ENCODE assay signal across 8 cellular contexts in the genomic region with DNA sequence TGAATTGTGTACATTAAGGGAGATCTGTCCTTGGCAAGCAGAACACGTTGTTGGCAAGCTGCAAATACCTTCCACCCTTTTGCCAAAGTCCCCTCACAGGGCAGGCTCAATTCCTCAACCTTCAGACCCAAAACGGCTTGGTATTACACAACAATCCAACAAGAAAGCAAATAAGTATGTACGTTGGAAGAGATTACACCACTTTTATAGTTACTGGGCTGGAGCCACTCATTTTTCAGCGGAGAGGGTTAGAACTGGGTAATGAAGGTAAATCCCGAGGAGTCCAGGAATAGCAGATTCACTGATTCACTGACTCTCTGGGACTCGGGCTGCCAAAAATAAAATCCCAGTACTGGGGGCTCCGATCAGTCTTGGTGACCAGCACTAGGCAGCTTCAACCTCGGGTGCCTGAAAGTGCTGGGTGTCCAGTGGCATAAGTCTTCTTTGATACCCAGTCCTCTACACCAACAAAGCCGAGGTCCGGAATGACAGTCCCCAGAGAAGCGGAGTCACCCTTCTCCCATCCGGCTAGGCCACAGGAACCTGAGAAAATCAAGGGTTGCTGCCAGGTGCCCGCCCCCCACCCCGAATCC. TPM values are rescaled to one million over a fixed set of nuclear protein-coding genes. Genes with fewer than 3 reads are reported as not detected.
DNase-seq lines count a peak whose midpoint lies in the region; ATAC-seq and TF ChIP-seq lines count a peak whose summit lies in the region.

No MANE protein-coding gene starts in this region.

- ATAC-seq in GM23338 (no peak), GM18873 (IDR thresholded peaks at IDR 0.05; ENCODE audit: low FRiP score, unreplicated experiment) (no peak)
- no peak for ATAC-seq in naive thymus-derived CD4-positive, alpha-beta T cell

- intact Hi-C loops in naive thymus-derived CD4-positive, alpha-beta T cell (cut with micrococcal nuclease): loop anchor here (1.0 to 5.0 kb wide), 12 partner anchors 42 to 809 kb away; partner anchors contain the start of genes CSTF2 (in 2 of the 2), ZMAT1 (in 2 of the 2), BEX5 (in 1 of the 2) and CENPI (in 1 of the 2)

- H3K27ac Mint-ChIP-seq in GM23338: peak overlapping the region; percentile 94; the same call in 1 of the 2 replicates
- peak overlapping the region; percentile 80 to 96 (median 91) for H3K27ac Mint-ChIP-seq in naive thymus-derived CD4-positive, alpha-beta T cell

- H3K27ac ChIP-seq in GM23338 (ENCODE audit: low read depth) (no peak overlapping the region), Peyer's patch (peak overlapping the region; percentile 71 to 86 (median 84)), esophagus (ENCODE audit: low read depth in 2 of 2, low read length in 1 of 2) (peak overlapping the region; percentile 59 to 76)
- H3K27ac ChIP-seq in naive thymus-derived CD4-positive, alpha-beta T cell (ENCODE audit: low read depth, low read length): peak overlapping the region; percentile 91

- H3K9me3 ChIP-seq in Peyer's patch: no peaks in the 10 kb centered on the region
- H3K9me3 ChIP-seq in esophagus (ENCODE audit: control insufficient read depth in 2 of 2, insufficient read depth in 1 of 2, low read depth in 1 of 2, low read length in 1 of 2): no peaks in the 10 kb centered on the region
- no peaks in the 10 kb centered on the region for H3K9me3 ChIP-seq in naive thymus-derived CD4-positive, alpha-beta T cell (ENCODE audit: control insufficient read depth in 2 of 3, low read length in 3 of 3)

- H3K4me2 ChIP-seq in GM23338: peak overlapping the region; percentile 84

- H3K27me3 ChIP-seq in GM23338 (ENCODE audit: insufficient read depth) (no peaks in the 10 kb centered on the region), Peyer's patch (no peaks in the 10 kb centered on the region), esophagus (ENCODE audit: control insufficient read depth in 1 of 2, insufficient read depth in 2 of 2, low read length in 2 of 2) (no peaks in the 10 kb centered on the region)
- H3K27me3 ChIP-seq in naive thymus-derived CD4-positive, alpha-beta T cell (ENCODE audit: control insufficient read depth in 2 of 2, insufficient read depth in 2 of 2, low read length in 2 of 2): no peaks in the 10 kb centered on the region

- H3K9me3 Mint-ChIP-seq in GM23338: no peaks in the 10 kb centered on the region
- H3K9me3 Mint-ChIP-seq in naive thymus-derived CD4-positive, alpha-beta T cell: no peaks in the 10 kb centered on the region

- CTCF ChIA-PET in naive thymus-derived CD4-positive, alpha-beta T cell (lab: Charles Lee): no interaction called here

- no peaks in the 10 kb centered on the region for H4K20me1 ChIP-seq in GM23338 (replicated peaks; ENCODE audit: insufficient read depth)

- TF ChIP-seq CTCF in GM23338 (conservative IDR thresholded peaks at IDR 0.05; ENCODE audit: low read depth in 2 of 2) (no peak), Peyer's patch (IDR thresholded peaks at IDR 0.05) (no peak)

- H3F3A ChIP-seq in GM23338 (replicated peaks; ENCODE audit: low read depth): no peaks in the 10 kb centered on the region

- no peak overlapping the region for H2AFZ ChIP-seq in GM23338

- H3K4me3 Mint-ChIP-seq in GM23338: peak overlapping the region; percentile 89
- peak overlapping the region; percentile 84 to 93 (median 91) for H3K4me3 Mint-ChIP-seq in naive thymus-derived CD4-positive, alpha-beta T cell

- no peaks in the 10 kb centered on the region for H3K9me2 ChIP-seq in GM23338 (ENCODE audit: insufficient read depth)

- POLR2A ChIA-PET in naive thymus-derived CD4-positive, alpha-beta T cell (lab: Charles Lee): interaction anchor here (1.4 kb wide), 1 partner anchor 250 kb away, joined by 4 read pairs; the partner anchor contains the start of gene CENPI

- DNase-seq in D341Med (ENCODE audit: low spot score) (peak; percentile 45), GM23338 (ENCODE audit: low spot score) (no peak), Peyer's patch (no peak), SK-N-DZ (ENCODE audit: low spot score) (no peak), OCI-M2 (lab: John Stamatoyannopoulos, UW; ENCODE audit: unreplicated experiment) (no peak)
- DNase-seq in naive thymus-derived CD4-positive, alpha-beta T cell: no peak

- H3K4me3 ChIP-seq in GM23338: peak overlapping the region; percentile 84
- peak overlapping the region; percentile 52 to 78 (median 62) for H3K4me3 ChIP-seq in Peyer's patch
- peak overlapping the region; percentile 60 to 63 for H3K4me3 ChIP-seq in esophagus (ENCODE audit: low read depth in 1 of 2, low read length in 2 of 2)
- H3K4me3 ChIP-seq in naive thymus-derived CD4-positive, alpha-beta T cell (ENCODE audit: low read length): peak overlapping the region; percentile 75

- peaks cover 2% of the 10 kb centered on the region for H3K27me3 Mint-ChIP-seq in GM23338 (ENCODE audit: insufficient read depth, low read depth, poor library complexity)
- H3K27me3 Mint-ChIP-seq in naive thymus-derived CD4-positive, alpha-beta T cell: no peaks in the 10 kb centered on the region

- H3K36me3 Mint-ChIP-seq in GM23338 (ENCODE audit: low read depth): peaks cover 27% of the 10 kb centered on the region; the same call in 2 of the 3 replicates
- H3K36me3 Mint-ChIP-seq in naive thymus-derived CD4-positive, alpha-beta T cell: no peaks in the 10 kb centered on the region

- H3K4me1 Mint-ChIP-seq in GM23338: peaks cover 2% of the 10 kb centered on the region; the same call in 2 of the 3 replicates
- H3K4me1 Mint-ChIP-seq in naive thymus-derived CD4-positive, alpha-beta T cell: peaks cover 0 to 25% (median 19%) of the 10 kb centered on the region in 7 donors

- no peak for TF ChIP-seq POLR2A in Peyer's patch (IDR thresholded peaks at IDR 0.05)

- peaks cover 34% of the 10 kb centered on the region for H3K79me2 ChIP-seq in GM23338 (replicated peaks; ENCODE audit: insufficient read depth)

- H3K36me3 ChIP-seq in GM23338 (ENCODE audit: insufficient read depth) (no peaks in the 10 kb centered on the region; the same call in 1 of the 2 replicates), Peyer's patch (no peaks in the 10 kb centered on the region), esophagus (ENCODE audit: control insufficient read depth in 2 of 2, insufficient read depth in 2 of 2, low read length in 1 of 2) (no peaks in the 10 kb centered on the region)
- H3K36me3 ChIP-seq in naive thymus-derived CD4-positive, alpha-beta T cell (ENCODE audit: control insufficient read depth in 2 of 3, insufficient read depth in 3 of 3, low read length in 3 of 3): peaks cover 0 to 3% (median 0%) of the 10 kb centered on the region in 3 experiments

- no peaks in the 10 kb centered on the region for H3K4me1 ChIP-seq in GM23338 (ENCODE audit: insufficient read depth)
- H3K4me1 ChIP-seq in Peyer's patch: no peaks in the 10 kb centered on the region
- H3K4me1 ChIP-seq in esophagus (ENCODE audit: control insufficient read depth in 2 of 2, insufficient read depth in 2 of 2, low read length in 1 of 2): no peaks in the 10 kb centered on the region
- peaks cover 0 to 4% of the 10 kb centered on the region in 2 donors for H3K4me1 ChIP-seq in naive thymus-derived CD4-positive, alpha-beta T cell (ENCODE audit: control insufficient read depth in 2 of 2, insufficient read depth in 2 of 2, low read length in 2 of 2)

- WGBS in esophagus, 2 donors: 0 to 25% methylated on average over 14 of the region's 14 CpGs

RNA-seq across cellular contexts. Expression of gene TIMM8A, which starts 0.6 kb away (rescaled TPM):
- 19.3 and 23.5 TPM in 2 replicates for total RNA-seq in GM23338 (2014; rRNA removed; shearing (Covaris generic))
- polyA plus RNA-seq in GM23338 (2016; fragmentation: Nextera tagmentation; extraction: Ambion mirVana) (38.3 and 41.7 TPM in 2 replicates), esophagus (1 to 10 TPM; 4.3 to 9.8 TPM)
- total RNA-seq in Peyer's patch: 10 to 100 TPM in 2 of 4 donors, 1 to 10 TPM in 2; 5.2 to 11.6 (median 10.1) TPM
- 10 to 100 TPM in 3 of 5 experiments, 1 to 10 TPM in 2; 6.7 to 13.6 (median 12.2) TPM for total RNA-seq in naive thymus-derived CD4-positive, alpha-beta T cell
- 10 to 100 TPM in 1 of 2 donors, 1 to 10 TPM in 1; 8.5 to 10.6 TPM for polyA plus RNA-seq in naive thymus-derived CD4-positive, alpha-beta T cell
- polyA plus RNA-seq in SK-N-DZ (2014; cell fraction: cytosol; rRNA removed): 10.8 and 18.3 TPM in 2 replicates
- 8.1 and 12.8 TPM in 2 replicates for polyA plus RNA-seq in SK-N-DZ (2014; cell fraction: nucleus; rRNA removed)

RNA-seq across cellular contexts. Expression of gene BTK, which starts 38.0 kb away (rescaled TPM):
- total RNA-seq in GM23338 (2014; rRNA removed; shearing (Covaris generic)): 0.16 and 0.31 TPM in 2 replicates
- 0.19 and 0.68 TPM in 2 replicates for polyA plus RNA-seq in GM23338 (2016; fragmentation: Nextera tagmentation; extraction: Ambion mirVana)
- 10 to 100 TPM in 1 of 4 donors, 1 to 10 TPM in 2, not detected in 1; 1.4 to 66.8 (median 6.0) TPM for total RNA-seq in Peyer's patch
- polyA plus RNA-seq in esophagus: 1 to 10 TPM in 1 of 2 donors, under 1 TPM in 1; 0.55 to 1.1 TPM
- 10 to 100 TPM in 1 of 5 experiments, 1 to 10 TPM in 3, not detected in 1; 1.5 to 52.1 (median 3.9) TPM for total RNA-seq in naive thymus-derived CD4-positive, alpha-beta T cell
- under 1 TPM; 0.06 to 0.14 TPM for polyA plus RNA-seq in naive thymus-derived CD4-positive, alpha-beta T cell
- not detected in 2 replicates for polyA plus RNA-seq in SK-N-DZ (2014; cell fraction: cytosol; rRNA removed)
- not detected in 2 replicates for polyA plus RNA-seq in SK-N-DZ (2014; cell fraction: nucleus; rRNA removed)

RNA-seq across cellular contexts. Expression of gene RPL36A, which starts 42.9 kb away (rescaled TPM):
- 901 and 2,255 TPM in 2 replicates for total RNA-seq in GM23338 (2014; rRNA removed; shearing (Covaris generic))
- polyA plus RNA-seq in GM23338 (2016; fragmentation: Nextera tagmentation; extraction: Ambion mirVana) (1,348 and 1,607 TPM in 2 replicates), esophagus (1,000 to 10,000 TPM; 2,702 to 2,895 TPM)
- 100 to 1,000 TPM; 236 to 729 (median 490) TPM for total RNA-seq in Peyer's patch
- 100 to 1,000 TPM; 113 to 342 (median 282) TPM for total RNA-seq in naive thymus-derived CD4-positive, alpha-beta T cell
- 1,000 to 10,000 TPM; 2,157 to 2,919 TPM for polyA plus RNA-seq in naive thymus-derived CD4-positive, alpha-beta T cell
- 4,414 and 4,832 TPM in 2 replicates for polyA plus RNA-seq in SK-N-DZ (2014; cell fraction: cytosol; rRNA removed)
- polyA plus RNA-seq in SK-N-DZ (2014; cell fraction: nucleus; rRNA removed): 4,035 and 6,027 TPM in 2 replicates

RNA-seq across cellular contexts. Expression of gene TAF7L, which starts 56.8 kb away (rescaled TPM):
- total RNA-seq in GM23338 (2014; rRNA removed; shearing (Covaris generic)): 0.58 TPM in 1 of 2 replicates, not detected in the other
- polyA plus RNA-seq in GM23338 (2016; fragmentation: Nextera tagmentation; extraction: Ambion mirVana) (0.37 and 0.66 TPM in 2 replicates), esophagus (under 1 TPM; 0.07 to 0.14 TPM)
- total RNA-seq in Peyer's patch: not detected
- under 1 TPM in 1 of 5 experiments, not detected in 4; 0.15 TPM for total RNA-seq in naive thymus-derived CD4-positive, alpha-beta T cell
- polyA plus RNA-seq in naive thymus-derived CD4-positive, alpha-beta T cell: not detected
- polyA plus RNA-seq in SK-N-DZ (2014; cell fraction: cytosol; rRNA removed): 0.06 and 0.23 TPM in 2 replicates
- 0.25 and 0.32 TPM in 2 replicates for polyA plus RNA-seq in SK-N-DZ (2014; cell fraction: nucleus; rRNA removed)

RNA-seq across cellular contexts. Expression of gene GLA, which starts 59.8 kb away (rescaled TPM):
- total RNA-seq in GM23338 (2014; rRNA removed; shearing (Covaris generic)): 44.4 and 48.5 TPM in 2 replicates
- polyA plus RNA-seq in GM23338 (2016; fragmentation: Nextera tagmentation; extraction: Ambion mirVana) (34.7 and 37.2 TPM in 2 replicates), esophagus (10 to 100 TPM; 16.7 to 19.8 TPM)
- total RNA-seq in Peyer's patch: 10 to 100 TPM; 25.6 to 53.8 (median 36.0) TPM
- total RNA-seq in naive thymus-derived CD4-positive, alpha-beta T cell: 10 to 100 TPM; 12.5 to 40.1 (median 27.1) TPM
- 10 to 100 TPM; 10.9 to 11.2 TPM for polyA plus RNA-seq in naive thymus-derived CD4-positive, alpha-beta T cell
- polyA plus RNA-seq in SK-N-DZ (2014; cell fraction: cytosol; rRNA removed): 50.1 and 59.0 TPM in 2 replicates
- polyA plus RNA-seq in SK-N-DZ (2014; cell fraction: nucleus; rRNA removed): 104 and 106 TPM in 2 replicates
